Comparison of ENCODE assay signal across 1 cellular context in genomic region chr2:204407209-204408070, GRCh38.
TF ChIP-seq lines count a peak whose summit lies in the region.

No MANE protein-coding gene starts in this region.

TF ChIP-seq in HepG2, 621 proteins besides CTCF, POLR2A, EP300 and RAD21 (continued from another document):
- TF ChIP-seq, protein P1, sequence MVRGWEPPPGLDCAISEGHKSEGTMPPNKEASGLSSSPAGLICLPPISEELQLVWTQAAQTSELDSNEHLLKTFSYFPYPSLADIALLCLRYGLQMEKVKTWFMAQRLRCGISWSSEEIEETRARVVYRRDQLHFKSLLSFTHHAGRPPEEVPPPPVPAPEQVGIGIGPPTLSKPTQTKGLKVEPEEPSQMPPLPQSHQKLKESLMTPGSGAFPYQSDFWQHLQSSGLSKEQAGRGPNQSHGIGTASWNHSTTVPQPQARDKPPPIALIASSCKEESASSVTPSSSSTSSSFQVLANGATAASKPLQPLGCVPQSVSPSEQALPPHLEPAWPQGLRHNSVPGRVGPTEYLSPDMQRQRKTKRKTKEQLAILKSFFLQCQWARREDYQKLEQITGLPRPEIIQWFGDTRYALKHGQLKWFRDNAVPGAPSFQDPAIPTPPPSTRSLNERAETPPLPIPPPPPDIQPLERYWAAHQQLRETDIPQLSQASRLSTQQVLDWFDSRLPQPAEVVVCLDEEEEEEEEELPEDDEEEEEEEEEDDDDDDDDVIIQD (CRISPR knock-in tag; IDR thresholded peaks at IDR 0.05; ENCODE audit: low read depth), result peak; percentile 86; the same call in 1 of the 2 replicates
- TF ChIP-seq HDAC1 (CRISPR knock-in tag; IDR thresholded peaks at IDR 0.05) (no peak), E2F2 (CRISPR knock-in tag; IDR thresholded peaks at IDR 0.05; ENCODE audit: borderline replicate concordance) (no peak), NFE2L1 (CRISPR knock-in tag; IDR thresholded peaks at IDR 0.05; ENCODE audit: borderline replicate concordance) (no peak), KDM4B (CRISPR knock-in tag; IDR thresholded peaks at IDR 0.05) (no peak), ZNF772 (CRISPR knock-in tag; IDR thresholded peaks at IDR 0.05) (no peak), NCOA2 (CRISPR knock-in tag; IDR thresholded peaks at IDR 0.05) (peak; percentile 19; the same call in 1 of the 2 replicates), MEIS2 (CRISPR knock-in tag; IDR thresholded peaks at IDR 0.05) (no peak), HMG20B (CRISPR knock-in tag; conservative IDR thresholded peaks at IDR 0.05) (no peak), ZNF766 (CRISPR knock-in tag; IDR thresholded peaks at IDR 0.05; ENCODE audit: borderline replicate concordance) (no peak), IRF2 (CRISPR knock-in tag; IDR thresholded peaks at IDR 0.05) (0 out of 2 replicates have a peak, but pooled peaks have one; percentile 14), ZNF577 (CRISPR knock-in tag; IDR thresholded peaks at IDR 0.05; ENCODE audit: borderline replicate concordance, low read depth) (no peak), FOXA1 (IDR thresholded peaks at IDR 0.05) (no peak), FOXA1 (CRISPR knock-in tag; IDR thresholded peaks at IDR 0.05) (peak; percentile 36; the same call in 1 of the 2 replicates), ZNF331 (CRISPR knock-in tag; IDR thresholded peaks at IDR 0.05) (peak; percentile 42; the same call in 1 of the 2 replicates), ARID5B (CRISPR knock-in tag; IDR thresholded peaks at IDR 0.05) (peak; percentile 57; the same call in 1 of the 2 replicates), ZNF768 (CRISPR knock-in tag; IDR thresholded peaks at IDR 0.05) (no peak), HMG20A (CRISPR knock-in tag; IDR thresholded peaks at IDR 0.05; ENCODE audit: borderline replicate concordance) (peak; percentile 82; the same call in 1 of the 2 replicates), SALL1 (CRISPR knock-in tag; IDR thresholded peaks at IDR 0.05) (peak; percentile 40; the same call in 1 of the 2 replicates), SIX1 (CRISPR knock-in tag; IDR thresholded peaks at IDR 0.05; ENCODE audit: borderline replicate concordance) (no peak; the same call in 1 of the 2 replicates), REXO4 (CRISPR knock-in tag; IDR thresholded peaks at IDR 0.05; ENCODE audit: borderline replicate concordance) (no peak), FOXP4 (CRISPR knock-in tag; IDR thresholded peaks at IDR 0.05) (peak; percentile 64), U2AF2 (IDR thresholded peaks at IDR 0.05; ENCODE audit: low read depth, low read length) (no peak), POGZ (CRISPR knock-in tag; IDR thresholded peaks at IDR 0.05) (peak; percentile 18; the same call in 1 of the 2 replicates), ZUFSP (CRISPR knock-in tag; IDR thresholded peaks at IDR 0.05; ENCODE audit: borderline replicate concordance) (no peak), ZBTB33 (CRISPR knock-in tag; IDR thresholded peaks at IDR 0.05) (no peak)
